In genomic region chr14:80713076-80713850, GRCh38 we compare ENCODE assay signal across 29 cellular contexts.
"Had no signal": no experiment of that assay in that cellular context is flagged by ENCODE, and none has a peak within 500 bp of the region (broad histone marks: within the 10 kb centered on the region; RNA-seq: fewer than 3 reads in every experiment).

No MANE protein-coding gene starts in this region.

- H3K27ac Mint-ChIP-seq: activated CD4-positive, alpha-beta memory T cell treated with anti-CD3 and anti-CD28 coated beads for 36 hours; activated CD4-positive, alpha-beta T cell treated with anti-CD3 and anti-CD28 coated beads for 36 hours; activated CD4-positive, alpha-beta T cell treated with anti-CD3 and anti-CD28 coated beads, Interleukin-2, amount 10 ng/mL, durations not matched to agents 24 days and 14 days; activated CD8-positive, alpha-beta memory T cell treated with anti-CD3 and anti-CD28 coated beads, Interleukin-2, amount 10 ng/mL, durations not matched to agents 7 days and 5 days; activated CD8-positive, alpha-beta T cell treated with anti-CD3 and anti-CD28 coated beads, Interleukin-2, amount 10 ng/mL, durations not matched to agents 7 days and 5 days; activated naive CD4-positive, alpha-beta T cell treated with anti-CD3 and anti-CD28 coated beads, Interleukin-2, amount 10 ng/mL, durations not matched to agents 7 days and 5 days; activated naive CD8-positive, alpha-beta T cell; activated T-helper 1 cell treated with anti-CD3 and anti-CD28 coated beads, Interleukin-12 subunit alpha, Interleukin-12 subunit beta, Interleukin-2, Interleukin-4 antibody, amounts not matched to agents 30 ng/mL and 10 ng/mL and 1 ng/mL, durations not matched to agents 14 hours and 24 hours and 36 hours; activated T-helper 2 cell treated with anti-CD3 and anti-CD28 coated beads, Interferon-gamma antibody, Interleukin-2, Interleukin-4, amounts not matched to agents 10 μg/mL and 5 μg/mL and 100 μg/mL, durations not matched to agents 14 hours and 24 hours and 36 hours; effector memory CD8-positive, alpha-beta T cell; T-helper 17 cell; T-helper 2 cell treated with Interferon-gamma antibody and Interleukin-4, amounts not matched to agents 5 μg/mL and 100 μg/mL, for 36 hours had no signal

- H3K9me3 Mint-ChIP-seq: activated CD4-positive, alpha-beta memory T cell treated with anti-CD3 and anti-CD28 coated beads for 36 hours; activated CD4-positive, alpha-beta T cell treated with anti-CD3 and anti-CD28 coated beads, Interleukin-2, amount 10 ng/mL, durations not matched to agents 24 days and 14 days; activated naive CD4-positive, alpha-beta T cell treated with anti-CD3 and anti-CD28 coated beads, Interleukin-2, amount 10 ng/mL, durations not matched to agents 7 days and 5 days; activated T-helper 1 cell treated with anti-CD3 and anti-CD28 coated beads, Interleukin-12 subunit alpha, Interleukin-12 subunit beta, Interleukin-2, Interleukin-4 antibody, amounts not matched to agents 30 ng/mL and 10 ng/mL and 1 ng/mL, durations not matched to agents 14 hours and 24 hours and 36 hours; activated T-helper 2 cell treated with anti-CD3 and anti-CD28 coated beads, Interferon-gamma antibody, Interleukin-2, Interleukin-4, amounts not matched to agents 10 μg/mL and 5 μg/mL and 100 μg/mL, durations not matched to agents 14 hours and 24 hours and 36 hours; effector memory CD8-positive, alpha-beta T cell; T-helper 2 cell treated with Interferon-gamma antibody and Interleukin-4, amounts not matched to agents 5 μg/mL and 100 μg/mL, for 36 hours had no signal

- DNase-seq: activated CD4-positive, alpha-beta memory T cell treated with anti-CD3 and anti-CD28 coated beads for 36 hours; activated CD4-positive, alpha-beta T cell treated with anti-CD3 and anti-CD28 coated beads for 36 hours; activated CD4-positive, alpha-beta T cell treated with anti-CD3 and anti-CD28 coated beads, Interleukin-2, amount 10 ng/mL, durations not matched to agents 24 days and 14 days; activated CD4-positive, CD25-positive, alpha-beta regulatory T cell; activated CD4-positive, CD25-positive, alpha-beta regulatory T cell treated with anti-CD3 and anti-CD28 coated beads, Interleukin-2, amount 50 U/mL, for 72 hours; activated CD8-positive, alpha-beta memory T cell treated with anti-CD3 and anti-CD28 coated beads, Interleukin-2, amount 10 ng/mL, durations not matched to agents 7 days and 5 days; activated CD8-positive, alpha-beta memory T cell treated with anti-CD3 and anti-CD28 coated beads, Interleukin-2, amount 50 U/mL, for 4 hours; activated CD8-positive, alpha-beta T cell treated with anti-CD3 and anti-CD28 coated beads, Interleukin-2, amount 10 ng/mL, durations not matched to agents 7 days and 5 days; activated effector memory CD4-positive, alpha-beta T cell treated with anti-CD3 and anti-CD28 coated beads, Interleukin-2, amount 50 U/mL, for 16 hours; activated naive CD4-positive, alpha-beta T cell treated with anti-CD3 and anti-CD28 coated beads, Interleukin-2, amount 10 ng/mL, durations not matched to agents 7 days and 5 days; activated T-cell treated with anti-CD3 and anti-CD28 coated beads, Interleukin-2, amount 50 U/mL, for 1 hour; activated T-cell treated with anti-CD3 and anti-CD28 coated beads, Interleukin-2, amount 50 U/mL, for 48 hours; amniotic stem cell; anterior cingulate cortex; brain microvascular endothelial cell; caudate nucleus; cortex of kidney; dermis blood vessel endothelial cell; effector CD4-positive, alpha-beta T cell; effector memory CD8-positive, alpha-beta T cell; esophagus squamous epithelium; head of caudate nucleus; hippocampal formation; T-helper 17 cell; T1000 had no signal

- ATAC-seq: activated CD4-positive, alpha-beta T cell treated with anti-CD3 and anti-CD28 coated beads for 36 hours; activated CD8-positive, alpha-beta memory T cell treated with anti-CD3 and anti-CD28 coated beads, Interleukin-2, amount 10 ng/mL, durations not matched to agents 7 days and 5 days; activated CD8-positive, alpha-beta T cell treated with anti-CD3 and anti-CD28 coated beads, Interleukin-2, amount 10 ng/mL, durations not matched to agents 7 days and 5 days; effector memory CD8-positive, alpha-beta T cell; T-helper 17 cell had no signal

- H3K4me3 Mint-ChIP-seq: activated CD4-positive, alpha-beta memory T cell treated with anti-CD3 and anti-CD28 coated beads for 36 hours; activated CD4-positive, alpha-beta T cell treated with anti-CD3 and anti-CD28 coated beads for 36 hours; activated CD4-positive, alpha-beta T cell treated with anti-CD3 and anti-CD28 coated beads, Interleukin-2, amount 10 ng/mL, durations not matched to agents 24 days and 14 days; activated CD8-positive, alpha-beta memory T cell treated with anti-CD3 and anti-CD28 coated beads, Interleukin-2, amount 10 ng/mL, durations not matched to agents 7 days and 5 days; activated CD8-positive, alpha-beta T cell treated with anti-CD3 and anti-CD28 coated beads, Interleukin-2, amount 10 ng/mL, durations not matched to agents 7 days and 5 days; activated naive CD4-positive, alpha-beta T cell treated with anti-CD3 and anti-CD28 coated beads, Interleukin-2, amount 10 ng/mL, durations not matched to agents 7 days and 5 days; activated naive CD8-positive, alpha-beta T cell; activated T-helper 1 cell treated with anti-CD3 and anti-CD28 coated beads, Interleukin-12 subunit alpha, Interleukin-12 subunit beta, Interleukin-2, Interleukin-4 antibody, amounts not matched to agents 30 ng/mL and 10 ng/mL and 1 ng/mL, durations not matched to agents 14 hours and 24 hours and 36 hours; effector memory CD8-positive, alpha-beta T cell; T-helper 17 cell; T-helper 2 cell treated with Interferon-gamma antibody and Interleukin-4, amounts not matched to agents 5 μg/mL and 100 μg/mL, for 36 hours had no signal

- H3K27me3 Mint-ChIP-seq: activated CD4-positive, alpha-beta memory T cell treated with anti-CD3 and anti-CD28 coated beads for 36 hours; activated CD4-positive, alpha-beta T cell treated with anti-CD3 and anti-CD28 coated beads for 36 hours; activated CD4-positive, alpha-beta T cell treated with anti-CD3 and anti-CD28 coated beads, Interleukin-2, amount 10 ng/mL, durations not matched to agents 24 days and 14 days; activated CD8-positive, alpha-beta memory T cell treated with anti-CD3 and anti-CD28 coated beads, Interleukin-2, amount 10 ng/mL, durations not matched to agents 7 days and 5 days; activated naive CD4-positive, alpha-beta T cell treated with anti-CD3 and anti-CD28 coated beads, Interleukin-2, amount 10 ng/mL, durations not matched to agents 7 days and 5 days; activated naive CD8-positive, alpha-beta T cell; effector memory CD8-positive, alpha-beta T cell; T-helper 17 cell had no signal
